8 cellular contexts compared by ENCODE assay signal in the genomic region with DNA sequence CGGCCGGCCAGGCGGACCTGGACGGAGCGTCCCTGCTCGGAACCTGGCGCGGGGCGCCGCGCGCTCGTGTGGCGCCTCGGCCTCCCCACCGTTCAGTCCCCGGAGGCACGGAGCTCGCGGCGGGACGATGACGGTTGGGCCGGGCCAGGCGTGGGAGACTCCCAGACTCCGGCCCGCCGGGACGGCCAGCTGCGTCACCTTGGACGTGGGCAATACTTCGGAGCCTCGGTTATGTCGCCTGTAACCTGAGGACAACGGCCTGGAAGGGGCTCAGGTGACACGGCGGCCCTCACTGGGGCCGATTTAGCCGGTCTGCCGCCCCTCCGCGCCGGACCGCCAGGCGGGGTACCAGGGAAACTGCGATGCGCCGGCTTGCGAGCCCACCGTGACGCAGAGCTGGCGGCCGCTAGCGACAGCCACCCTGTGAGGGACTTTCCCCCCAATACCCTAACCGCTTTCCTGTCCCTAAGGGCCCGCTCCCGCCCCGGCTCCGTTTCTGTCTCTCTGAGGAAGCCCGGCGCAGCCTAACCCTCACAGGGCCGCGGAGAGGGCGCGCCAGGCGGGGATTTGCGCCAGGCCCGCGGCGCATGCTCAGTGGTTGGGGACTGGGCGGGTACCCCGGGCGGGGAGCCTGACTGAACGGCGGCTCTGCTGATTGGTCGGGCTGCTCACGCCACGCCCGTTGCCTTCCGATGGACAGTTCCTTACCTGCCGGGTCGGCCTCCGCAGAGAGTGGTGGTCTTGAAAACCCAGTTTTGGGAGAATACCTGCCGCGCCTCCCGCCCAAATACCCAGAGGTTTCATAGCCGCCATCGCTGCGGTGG.
DNase-seq lines count a peak whose midpoint lies in the region; ATAC-seq, FAIRE-seq and TF ChIP-seq lines count a peak whose summit lies in the region.

No MANE protein-coding gene starts in this region.

- peaks cover 0 to 38% (median 27%) of the 10 kb centered on the region in 10 experiments; a peak in 14 of 20 replicates for H3K4me1 ChIP-seq in BLaER1 treated with 17β-estradiol and CSF1 and Interleukin-3, amounts not matched to agents 10 nM and 100 nM
- peaks cover 0 to 15% (median 5%) of the 10 kb centered on the region in 4 experiments; a peak in 6 of 7 replicates for H3K4me1 ChIP-seq in H1 (replicated peaks in 1 of 4; ENCODE audit: control insufficient read depth in 3 of 4, insufficient read depth in 4 of 4, low read length in 3 of 4)
- peaks cover 18% of the 10 kb centered on the region for H3K4me1 ChIP-seq in mesenchymal stem cell (ENCODE audit: control insufficient read depth, insufficient read depth, low read depth, low read length)

- H3K4me3 ChIP-seq in BLaER1 treated with 17β-estradiol and CSF1 and Interleukin-3, amounts not matched to agents 10 nM and 100 nM = peak overlapping the region; percentile 57 to 87 (median 76)
- H3K4me3 ChIP-seq in H1 (ENCODE audit: extremely low read depth in 1 of 4, insufficient read depth in 2 of 4, low read depth in 3 of 4, low read length in 4 of 4) = peak overlapping the region; percentile 55 to 78 (median 64)
- peak overlapping the region; percentile 74 to 88 for H3K4me3 ChIP-seq in mesenchymal stem cell (ENCODE audit: insufficient read depth in 1 of 2, low read depth in 1 of 2, low read length in 2 of 2)

- peak in 2 of 3 experiments; percentile 4 to 9; a peak in 2 of 4 replicates for TF ChIP-seq CTCF in H1 (IDR thresholded peaks at IDR 0.05; ENCODE audit: control extremely low read depth in 1 of 3, insufficient read depth in 1 of 3, low read depth in 1 of 3, low read length in 3 of 3)

- H3K79me1 ChIP-seq in H1 (ENCODE audit: low read depth, low read length) (no peaks in the 10 kb centered on the region), mesenchymal stem cell (replicated peaks; ENCODE audit: low read length, poor library complexity, severe bottlenecking) (peaks cover 8% of the 10 kb centered on the region)

- H2AK5ac ChIP-seq in H1 (ENCODE audit: low read depth, low read length) (no peak overlapping the region), mesenchymal stem cell (ENCODE audit: low read length, severe bottlenecking) (no peak overlapping the region)

- no peaks in the 10 kb centered on the region for H3K36me3 ChIP-seq in BLaER1 treated with 17β-estradiol and CSF1 and Interleukin-3, amounts not matched to agents 10 nM and 100 nM
- H3K36me3 ChIP-seq in H1 (ENCODE audit: control insufficient read depth in 2 of 4, insufficient read depth in 4 of 4, low read length in 3 of 4) (no peaks in the 10 kb centered on the region), mesenchymal stem cell (ENCODE audit: control insufficient read depth in 1 of 2, insufficient read depth in 2 of 2, low read depth in 1 of 2, low read length in 2 of 2) (no peaks in the 10 kb centered on the region)

- WGBS in H1 (ENCODE audit: extremely low coverage in 1 of 2, insufficient coverage in 1 of 2, insufficient read length in 1 of 2, insufficient replicate concordance in 2 of 2, low coverage in 1 of 2, low lambda C conversion rate in 2 of 2, missing lambda C conversion rate in 1 of 2), 2 experiments = 1% methylated on average over 68 of the region's 89 CpGs; no CpG with 5 or more reads in 1 of the 2 experiments
- under 1% methylated on average over 86 of the region's 89 CpGs for WGBS in mesenchymal stem cell

- H3K27ac ChIP-seq in BLaER1 treated with 17β-estradiol and CSF1 and Interleukin-3, amounts not matched to agents 10 nM and 100 nM = peak overlapping the region in 10 of 11 experiments; percentile 9 to 96 (median 76); a peak in 19 of 22 replicates
- H3K27ac ChIP-seq in H1 (ENCODE audit: low read depth, low read length) (no peak overlapping the region), mesenchymal stem cell (ENCODE audit: low read length, poor library complexity, severe bottlenecking) (no peak overlapping the region)

- H4K91ac ChIP-seq in H1 (replicated peaks; ENCODE audit: insufficient read length, low read length) (no peak overlapping the region), mesenchymal stem cell (ENCODE audit: low read length) (peak overlapping the region; percentile 87)

- H3K18ac ChIP-seq in H1 (ENCODE audit: extremely low read depth, low read length) = peak overlapping the region; percentile 88
- peak overlapping the region; percentile 77 to 88 for H3K18ac ChIP-seq in mesenchymal stem cell (ENCODE audit: low read depth in 1 of 2, low read length in 2 of 2)

- H3K14ac ChIP-seq in H1 (ENCODE audit: insufficient read length) (no peak overlapping the region), mesenchymal stem cell (ENCODE audit: low read length in 2 of 2) (peak overlapping the region in 1 of 2 experiments; percentile 97)

- CTCF ChIA-PET in activated CD8-positive, alpha-beta memory T cell treated with anti-CD3 and anti-CD28 coated beads, Interleukin-2, amount 10 ng/mL, durations not matched to agents 7 days and 5 days (lab: Charles Lee) = interaction anchor here (0.8 to 2.7 kb wide), 12 partner anchors 9 to 178 kb away, joined by 3 to 15 read pairs (median 6); a partner anchor contains a TSS
- CTCF ChIA-PET in H1 (lab: Charles Lee; ENCODE audit: partially characterized antibody) = interaction anchor here (1.0 to 1.3 kb wide), 2 partner anchors 58 to 89 kb away, joined by 4 to 7 read pairs; no protein-coding TSS in a partner anchor

- no peak for TF ChIP-seq POLR2A in H1 (IDR thresholded peaks at IDR 0.05; ENCODE audit: control extremely low read depth in 1 of 2, low read depth in 2 of 2, low read length in 2 of 2)

- TF ChIP-seq EP300 in H1 (IDR thresholded peaks at IDR 0.05; ENCODE audit: borderline replicate concordance in 1 of 2, low read depth in 2 of 2, low read length in 2 of 2) = no peak

- H3K9me3 Mint-ChIP-seq in activated CD8-positive, alpha-beta memory T cell treated with anti-CD3 and anti-CD28 coated beads, Interleukin-2, amount 10 ng/mL, durations not matched to agents 7 days and 5 days (ENCODE audit: low read depth) = no peaks in the 10 kb centered on the region

- H2AFZ ChIP-seq in H1 (ENCODE audit: low read length) (peak overlapping the region; percentile 78), mesenchymal stem cell (ENCODE audit: low read depth, low read length) (peak overlapping the region; percentile 98)

- peak overlapping the region; percentile 56 to 93 (median 78) for H3K9ac ChIP-seq in BLaER1 treated with 17β-estradiol and CSF1 and Interleukin-3, amounts not matched to agents 10 nM and 100 nM
- H3K9ac ChIP-seq in H1 (replicated peaks in 1 of 4; ENCODE audit: extremely low read depth in 1 of 4, low read depth in 3 of 4, low read length in 3 of 4) = peak overlapping the region; percentile 35 to 84 (median 54); a peak in 6 of 7 replicates
- peak overlapping the region; percentile 84 for H3K9ac ChIP-seq in mesenchymal stem cell (ENCODE audit: low read length)

- peak overlapping the region; percentile 35 for H3K56ac ChIP-seq in H1 (replicated peaks; ENCODE audit: insufficient read length, low read depth, low read length)

- peak overlapping the region; percentile 98 for H3K27ac Mint-ChIP-seq in activated CD8-positive, alpha-beta memory T cell treated with anti-CD3 and anti-CD28 coated beads, Interleukin-2, amount 10 ng/mL, durations not matched to agents 7 days and 5 days

- POLR2A ChIA-PET in H1 (lab: Charles Lee; ENCODE audit: partially characterized antibody) = interaction anchor here (0.6 to 1.2 kb wide), 7 partner anchors 31 to 326 kb away, joined by 3 to 4 read pairs (median 3); a partner anchor contains a TSS

- peaks cover 1% of the 10 kb centered on the region for H3K36me3 Mint-ChIP-seq in activated CD8-positive, alpha-beta memory T cell treated with anti-CD3 and anti-CD28 coated beads, Interleukin-2, amount 10 ng/mL, durations not matched to agents 7 days and 5 days

- H2BK120ac ChIP-seq in H1 (replicated peaks; ENCODE audit: low read depth, low read length) (no peak overlapping the region), mesenchymal stem cell (ENCODE audit: low read depth, low read length) (peak overlapping the region; percentile 73)

- H4K8ac ChIP-seq in H1 (ENCODE audit: extremely low read depth, insufficient read depth, low read length) (peak overlapping the region; percentile 81; the same call in 1 of the 2 replicates), mesenchymal stem cell (ENCODE audit: low read length) (peak overlapping the region; percentile 77)

- H2BK5ac ChIP-seq in H1 (ENCODE audit: low read depth, low read length) = peak overlapping the region; percentile 80; the same call in 1 of the 2 replicates
- H2BK5ac ChIP-seq in mesenchymal stem cell (ENCODE audit: low read depth, low read length, poor library complexity, severe bottlenecking) = no peak overlapping the region

- peaks cover 30% of the 10 kb centered on the region for H3K4me1 Mint-ChIP-seq in activated CD8-positive, alpha-beta memory T cell treated with anti-CD3 and anti-CD28 coated beads, Interleukin-2, amount 10 ng/mL, durations not matched to agents 7 days and 5 days

- H3K4me3 Mint-ChIP-seq in activated CD8-positive, alpha-beta memory T cell treated with anti-CD3 and anti-CD28 coated beads, Interleukin-2, amount 10 ng/mL, durations not matched to agents 7 days and 5 days = peak overlapping the region; percentile 99

- H4K5ac ChIP-seq in H1 (ENCODE audit: insufficient read length, low read depth, low read length) = peak overlapping the region; percentile 55

- H2BK20ac ChIP-seq in H1 (ENCODE audit: low read length) = peak overlapping the region; percentile 23; the same call in 1 of the 2 replicates

- no peaks in the 10 kb centered on the region for H3K27me3 Mint-ChIP-seq in activated CD8-positive, alpha-beta memory T cell treated with anti-CD3 and anti-CD28 coated beads, Interleukin-2, amount 10 ng/mL, durations not matched to agents 7 days and 5 days

- H2BK12ac ChIP-seq in H1 (ENCODE audit: low read depth, low read length) (peak overlapping the region; percentile 53; the same call in 1 of the 2 replicates), mesenchymal stem cell (ENCODE audit: low read length in 2 of 2) (peak overlapping the region in 1 of 2 experiments; percentile 76)

- DNase-seq in NCI-H82 (lab: John Stamatoyannopoulos, UW) (peak; percentile 97), H1 (ENCODE audit: low read depth in 1 of 2, low spot score in 2 of 2) (peak; percentile 80 to 95), mesenchymal stem cell (peak; percentile 87)
- DNase-seq in activated CD8-positive, alpha-beta memory T cell treated with anti-CD3 and anti-CD28 coated beads, Interleukin-2, amount 10 ng/mL, durations not matched to agents 7 days and 5 days = peak; percentile 95
- DNase-seq in stimulated activated CD8-positive, alpha-beta memory T cell treated with anti-CD3 and anti-CD28 coated beads, Interleukin-12 subunit alpha, Interleukin-12 subunit beta, amount 100 ng/mL, for 24 hours (ENCODE audit: extremely low read depth) = peak; percentile 89

- no peak for TF ChIP-seq RAD21 in H1 (IDR thresholded peaks at IDR 0.05 in 1 of 2, conservative IDR thresholded peaks at IDR 0.05 in 1 of 2; ENCODE audit: low read depth in 2 of 2, low read length in 2 of 2)

- peak; percentile 75 for ATAC-seq in GM19372 (IDR thresholded peaks at IDR 0.05; ENCODE audit: low read depth, unreplicated experiment)
- ATAC-seq in HG03520 (IDR thresholded peaks at IDR 0.05; ENCODE audit: unreplicated experiment) = peak; percentile 79
- peak; percentile 88 for ATAC-seq in activated CD8-positive, alpha-beta memory T cell treated with anti-CD3 and anti-CD28 coated beads, Interleukin-2, amount 10 ng/mL, durations not matched to agents 7 days and 5 days

- H3K9me3 ChIP-seq in BLaER1 treated with 17β-estradiol and CSF1 and Interleukin-3, amounts not matched to agents 10 nM and 100 nM (replicated peaks in 1 of 11) = no peaks in the 10 kb centered on the region
- H3K9me3 ChIP-seq in H1 (ENCODE audit: insufficient read depth in 2 of 2, low read depth in 1 of 2, low read length in 1 of 2) (no peaks in the 10 kb centered on the region), mesenchymal stem cell (ENCODE audit: control insufficient read depth, low read length) (no peaks in the 10 kb centered on the region)

- H2BK15ac ChIP-seq in H1 (ENCODE audit: low read length) (peak overlapping the region; percentile 48; the same call in 1 of the 2 replicates), mesenchymal stem cell (ENCODE audit: low read depth, poor library complexity, severe bottlenecking) (peak overlapping the region; percentile 12)

- H3K4me2 ChIP-seq in BLaER1 treated with 17β-estradiol and CSF1 and Interleukin-3, amounts not matched to agents 10 nM and 100 nM = peak overlapping the region; percentile 83 to 100 (median 96)
- H3K4me2 ChIP-seq in H1 (ENCODE audit: insufficient read depth in 1 of 2, low read depth in 2 of 2, low read length in 2 of 2) (peak overlapping the region; percentile 77 to 86), mesenchymal stem cell (ENCODE audit: low read length, poor library complexity, severe bottlenecking) (peak overlapping the region; percentile 93)

- peaks cover 12% of the 10 kb centered on the region for H3K23me2 ChIP-seq in H1 (ENCODE audit: low read depth, low read length)

- H3K4ac ChIP-seq in H1 (replicated peaks; ENCODE audit: insufficient read length, low read depth, low read length) (no peak overlapping the region), mesenchymal stem cell (ENCODE audit: low read depth in 1 of 2, low read length in 2 of 2) (peak overlapping the region; percentile 24 to 88)

- no peak overlapping the region for H3K23ac ChIP-seq in H1 (ENCODE audit: insufficient read length)
- peak overlapping the region in 1 of 2 experiments; percentile 72 for H3K23ac ChIP-seq in mesenchymal stem cell (ENCODE audit: low read length in 2 of 2)

- H4K20me1 ChIP-seq in BLaER1 treated with 17β-estradiol and CSF1 and Interleukin-3, amounts not matched to agents 10 nM and 100 nM = peaks cover 0 to 32% (median 19%) of the 10 kb centered on the region in 11 experiments; a peak in 17 of 22 replicates
- H4K20me1 ChIP-seq in H1 (replicated peaks in 1 of 2; ENCODE audit: control insufficient read depth in 1 of 2, insufficient read depth in 2 of 2, low read length in 2 of 2) = peaks cover 0 to 11% of the 10 kb centered on the region in 2 experiments

- no peak for FAIRE-seq in H1 (lab: Jason Lieb, UNC)

- no peaks in the 10 kb centered on the region for H3K79me2 ChIP-seq in H1 (ENCODE audit: control insufficient read depth in 1 of 2, insufficient read depth in 2 of 2, low read length in 2 of 2)

- H3K27me3 ChIP-seq in BLaER1 treated with 17β-estradiol and CSF1 and Interleukin-3, amounts not matched to agents 10 nM and 100 nM = peaks cover 35 to 77% (median 39%) of the 10 kb centered on the region in 11 experiments
- H3K27me3 ChIP-seq in H1 (replicated peaks in 1 of 4; ENCODE audit: control insufficient read depth in 3 of 4, extremely low read depth in 1 of 4, insufficient read depth in 3 of 4, low read length in 3 of 4) = peaks cover 4 to 19% (median 14%) of the 10 kb centered on the region in 4 experiments
- no peaks in the 10 kb centered on the region for H3K27me3 ChIP-seq in mesenchymal stem cell (ENCODE audit: control insufficient read depth in 1 of 2, insufficient read depth in 1 of 2, low read length in 2 of 2)

Comparison
In these comparisons a context has a peak if more than half of its experiments do, and no peak if none do; other contexts are left out.
1. H3K27ac ChIP-seq: peak in BLaER1 treated with 17β-estradiol and CSF1 and Interleukin-3, amounts not matched to agents 10 nM and 100 nM (10 of 11); none in H1 (single experiment) and mesenchymal stem cell (single experiment).
2. Peak in every context shown above with its lines, with median percentiles within 50 percentile points of each other: H3K4me2 ChIP-seq, H3K4me3 ChIP-seq, H3K9ac ChIP-seq, ATAC-seq and DNase-seq.